ENCODE assay signal across 1 cellular context in genomic region chr3:126908752-126909275, GRCh38.
A peak's percentile ranks its signal among the peaks of the same experiment; 100 is the strongest.
TF ChIP-seq lines count a peak whose summit lies in the region.

No MANE protein-coding gene starts in this region.

TF ChIP-seq in K562, 482 proteins besides CTCF, POLR2A, EP300 and RAD21 (continued from another document and continues in another):
- TF ChIP-seq ZNF318 (IDR thresholded peaks at IDR 0.05; ENCODE audit: borderline replicate concordance in 1 of 2, low read depth in 1 of 2): 0 out of 4 replicates have a peak, but pooled peaks of 1 of the 2 experiments have one; percentile 33
- no peak; the same call in 1 of the 2 replicates for TF ChIP-seq DEAF1 (CRISPR knock-in tag; IDR thresholded peaks at IDR 0.05)
- TF ChIP-seq ZNF311 (CRISPR knock-in tag; IDR thresholded peaks at IDR 0.05): 0 out of 2 replicates have a peak, but pooled peaks have one; percentile 21
- TF ChIP-seq TBL1XR1 (IDR thresholded peaks at IDR 0.05; ENCODE audit: low read length in 2 of 2): peak; percentile 79 to 89; a peak in 3 of 4 replicates
- TF ChIP-seq HDGF (IDR thresholded peaks at IDR 0.05): no peak
- peak; percentile 50 for TF ChIP-seq NFIC (IDR thresholded peaks at IDR 0.05)
- no peak for TF ChIP-seq ZNF282 (CRISPR knock-in tag; IDR thresholded peaks at IDR 0.05)
- no peak for TF ChIP-seq ZNF57 (CRISPR knock-in tag; IDR thresholded peaks at IDR 0.05)
- TF ChIP-seq NFRKB (IDR thresholded peaks at IDR 0.05; ENCODE audit: low read depth): peak; percentile 71
- TF ChIP-seq ZNF217 (CRISPR knock-in tag; IDR thresholded peaks at IDR 0.05): no peak
- TF ChIP-seq FOXK1 (CRISPR knock-in tag; IDR thresholded peaks at IDR 0.05; ENCODE audit: borderline replicate concordance): no peak
- TF ChIP-seq CBX3 (IDR thresholded peaks at IDR 0.05; ENCODE audit: borderline replicate concordance in 1 of 2, low read length in 2 of 2): peak in 1 of 2 experiments; percentile 71; a peak in 2 of 3 replicates
- no peak for TF ChIP-seq TCF15 (CRISPR knock-in tag; IDR thresholded peaks at IDR 0.05)
- no peak for TF ChIP-seq PPARD (CRISPR knock-in tag; IDR thresholded peaks at IDR 0.05)
- no peak for TF ChIP-seq ZFP36 (IDR thresholded peaks at IDR 0.05; ENCODE audit: low read depth, low read length, partially characterized antibody)
- no peak for TF ChIP-seq E4F1 (CRISPR knock-in tag; IDR thresholded peaks at IDR 0.05; ENCODE audit: borderline replicate concordance)
- TF ChIP-seq NELFE (IDR thresholded peaks at IDR 0.05; ENCODE audit: insufficient read depth, insufficient read length): no peak
- TF ChIP-seq ZNF124 (CRISPR knock-in tag; IDR thresholded peaks at IDR 0.05): no peak
- TF ChIP-seq NBN (IDR thresholded peaks at IDR 0.05; ENCODE audit: low read depth): peak; percentile 84; the same call in 1 of the 2 replicates
- no peak for TF ChIP-seq ID3 (CRISPR knock-in tag; IDR thresholded peaks at IDR 0.05)
- TF ChIP-seq ID3 (tag; IDR thresholded peaks at IDR 0.05): 0 out of 2 replicates have a peak, but pooled peaks have one; percentile 29
- TF ChIP-seq THRAP3 (IDR thresholded peaks at IDR 0.05; ENCODE audit: borderline replicate concordance): no peak
- no peak for TF ChIP-seq TBP (optimal IDR thresholded peaks at IDR 0.05; ENCODE audit: low read depth, low read length)
- TF ChIP-seq BDP1 (IDR thresholded peaks at IDR 0.05; ENCODE audit: insufficient read depth, insufficient read length): no peak
- TF ChIP-seq ZNF512 (tag; IDR thresholded peaks at IDR 0.05): no peak
- no peak for TF ChIP-seq ZNF75A (CRISPR knock-in tag; IDR thresholded peaks at IDR 0.05)
- no peak for TF ChIP-seq FOS (IDR thresholded peaks at IDR 0.05; ENCODE audit: extremely low read depth, insufficient read length)
- TF ChIP-seq STAT5A (IDR thresholded peaks at IDR 0.05; ENCODE audit: borderline replicate concordance, low read length): peak; percentile 61
- no peak for TF ChIP-seq ZNF3 (CRISPR knock-in tag; IDR thresholded peaks at IDR 0.05)
- peak; percentile 77 for TF ChIP-seq NR2C1 (IDR thresholded peaks at IDR 0.05)
- peak; percentile 88 for TF ChIP-seq NR2C1 (tag; IDR thresholded peaks at IDR 0.05)
- TF ChIP-seq AFF1 (IDR thresholded peaks at IDR 0.05; ENCODE audit: low read depth in 1 of 2, partially characterized antibody in 2 of 2): no peak
- TF ChIP-seq CREB3L1 (IDR thresholded peaks at IDR 0.05; ENCODE audit: borderline replicate concordance, low read depth): peak; percentile 71; the same call in 1 of the 2 replicates
- 0 out of 2 replicates have a peak, but pooled peaks have one; percentile 13 for TF ChIP-seq NFATC3 (IDR thresholded peaks at IDR 0.05)
- TF ChIP-seq SNAPC5 (CRISPR knock-in tag; IDR thresholded peaks at IDR 0.05): no peak
- peak; percentile 74 for TF ChIP-seq LEF1 (IDR thresholded peaks at IDR 0.05)
- no peak for TF ChIP-seq WHSC1 (IDR thresholded peaks at IDR 0.05; ENCODE audit: low read length)
- TF ChIP-seq CTBP1 (IDR thresholded peaks at IDR 0.05; ENCODE audit: borderline replicate concordance): peak; percentile 47; the same call in 1 of the 2 replicates
